ENCODE assay signal across 37 cellular contexts in genomic region chr1:100556181-100556580, GRCh38. TPM values are rescaled to one million over a fixed set of nuclear protein-coding genes. Genes with fewer than 3 reads are reported as not detected.
"Had no signal": no experiment of that assay in that cellular context is flagged by ENCODE, and none has a peak within 500 bp of the region (broad histone marks: within the 10 kb centered on the region; RNA-seq: fewer than 3 reads in every experiment).

No MANE protein-coding gene starts in this region.

- H3K36me3 Mint-ChIP-seq: activated naive CD4-positive, alpha-beta T cell treated with anti-CD3 and anti-CD28 coated beads, Interleukin-2, amount 10 ng/mL, durations not matched to agents 7 days and 5 days; brain had no signal

- H3K4me3 ChIP-seq: ascending aorta, cardiac muscle cell had no signal

- ATAC-seq: activated CD8-positive, alpha-beta memory T cell treated with anti-CD3 and anti-CD28 coated beads, Interleukin-2, amount 10 ng/mL, durations not matched to agents 7 days and 5 days; activated CD8-positive, alpha-beta T cell treated with anti-CD3 and anti-CD28 coated beads for 36 hours; activated naive CD8-positive, alpha-beta T cell treated with anti-CD3 and anti-CD28 coated beads, Interleukin-2, amount 50 U/mL, for 24 hours had no signal

- H3K4me1 ChIP-seq: ascending aorta had no signal

- FAIRE-seq: bronchial epithelial cell, TTC549 had no signal

- H3K4me1 Mint-ChIP-seq: activated B cell treated with CpG ODN at 0.5 μM for 24 hours; activated CD8-positive, alpha-beta memory T cell treated with anti-CD3 and anti-CD28 coated beads, Interleukin-2, amount 10 ng/mL, durations not matched to agents 7 days and 5 days; activated naive CD4-positive, alpha-beta T cell treated with anti-CD3 and anti-CD28 coated beads, Interleukin-2, amount 10 ng/mL, durations not matched to agents 7 days and 5 days; activated naive CD4-positive, alpha-beta T cell treated with anti-CD3 and anti-CD28 coated beads, Interleukin-2, amount 50 U/mL, for 24 hours; activated naive CD8-positive, alpha-beta T cell treated with anti-CD3 and anti-CD28 coated beads, Interleukin-2, amount 10 ng/mL, durations not matched to agents 7 days and 5 days; activated naive CD8-positive, alpha-beta T cell treated with anti-CD3 and anti-CD28 coated beads, Interleukin-2, amount 50 U/mL, for 24 hours; brain; central memory CD8-positive, alpha-beta T cell had no signal

- H3K27ac ChIP-seq: ascending aorta, cardiac muscle cell, VCaP had no signal

- H3K27me3 ChIP-seq: ascending aorta, cardiac muscle cell had no signal

- H3K36me3 ChIP-seq: ascending aorta, cardiac muscle cell had no signal

- H3K27ac Mint-ChIP-seq: activated B cell treated with CpG ODN at 0.5 μM for 24 hours; activated CD4-positive, alpha-beta memory T cell treated with anti-CD3 and anti-CD28 coated beads for 36 hours; activated CD8-positive, alpha-beta memory T cell treated with anti-CD3 and anti-CD28 coated beads, Interleukin-2, amount 10 ng/mL, durations not matched to agents 7 days and 5 days; activated CD8-positive, alpha-beta T cell treated with anti-CD3 and anti-CD28 coated beads for 36 hours; activated naive CD4-positive, alpha-beta T cell treated with anti-CD3 and anti-CD28 coated beads, Interleukin-2, amount 10 ng/mL, durations not matched to agents 7 days and 5 days; activated naive CD4-positive, alpha-beta T cell treated with anti-CD3 and anti-CD28 coated beads, Interleukin-2, amount 50 U/mL, for 24 hours; activated naive CD8-positive, alpha-beta T cell; activated naive CD8-positive, alpha-beta T cell treated with anti-CD3 and anti-CD28 coated beads, Interleukin-2, amount 10 ng/mL, durations not matched to agents 7 days and 5 days; activated naive CD8-positive, alpha-beta T cell treated with anti-CD3 and anti-CD28 coated beads, Interleukin-2, amount 50 U/mL, for 24 hours; activated T-cell treated with anti-CD3 and anti-CD28 coated beads, Interleukin-2, amount 50 U/mL, for 24 hours; activated T-helper 2 cell treated with anti-CD3 and anti-CD28 coated beads, Interferon-gamma antibody, Interleukin-2, Interleukin-4, amounts not matched to agents 10 μg/mL and 5 μg/mL and 100 μg/mL, durations not matched to agents 14 hours and 24 hours and 36 hours; brain; T-helper 1 cell treated with Interleukin-12 subunit alpha and Interleukin-12 subunit beta and Interleukin-4 antibody, amounts not matched to agents 30 μg/mL and 1 μg/mL, for 36 hours; T-helper 2 cell treated with Interferon-gamma antibody and Interleukin-4, amounts not matched to agents 5 μg/mL and 100 μg/mL, for 36 hours had no signal

- H3K4me3 Mint-ChIP-seq: activated B cell treated with CpG ODN at 0.5 μM for 24 hours; activated CD4-positive, alpha-beta memory T cell treated with anti-CD3 and anti-CD28 coated beads for 36 hours; activated CD8-positive, alpha-beta memory T cell treated with anti-CD3 and anti-CD28 coated beads, Interleukin-2, amount 10 ng/mL, durations not matched to agents 7 days and 5 days; activated CD8-positive, alpha-beta T cell treated with anti-CD3 and anti-CD28 coated beads for 36 hours; activated naive CD4-positive, alpha-beta T cell treated with anti-CD3 and anti-CD28 coated beads, Interleukin-2, amount 10 ng/mL, durations not matched to agents 7 days and 5 days; activated naive CD4-positive, alpha-beta T cell treated with anti-CD3 and anti-CD28 coated beads, Interleukin-2, amount 50 U/mL, for 24 hours; activated naive CD8-positive, alpha-beta T cell; activated naive CD8-positive, alpha-beta T cell treated with anti-CD3 and anti-CD28 coated beads, Interleukin-2, amount 10 ng/mL, durations not matched to agents 7 days and 5 days; activated naive CD8-positive, alpha-beta T cell treated with anti-CD3 and anti-CD28 coated beads, Interleukin-2, amount 50 U/mL, for 24 hours; activated T-cell treated with anti-CD3 and anti-CD28 coated beads, Interleukin-2, amount 50 U/mL, for 24 hours; brain; central memory CD8-positive, alpha-beta T cell; T-helper 1 cell treated with Interleukin-12 subunit alpha and Interleukin-12 subunit beta and Interleukin-4 antibody, amounts not matched to agents 30 μg/mL and 1 μg/mL, for 36 hours; T-helper 2 cell treated with Interferon-gamma antibody and Interleukin-4, amounts not matched to agents 5 μg/mL and 100 μg/mL, for 36 hours had no signal

- DNase-seq: activated B cell treated with CpG ODN at 0.5 μM for 24 hours; activated CD4-positive, alpha-beta memory T cell treated with anti-CD3 and anti-CD28 coated beads for 36 hours; activated CD4-positive, alpha-beta T cell treated with anti-CD3 and anti-CD28 coated beads for 4 hours; activated CD4-positive, alpha-beta T cell treated with anti-CD3 and anti-CD28 coated beads, Interleukin-2, amount 50 U/mL, for 1 hour; activated CD4-positive, alpha-beta T cell treated with anti-CD3 and anti-CD28 coated beads, Interleukin-2, amount 50 U/mL, for 4 hours; activated CD4-positive, CD25-positive, alpha-beta regulatory T cell treated with anti-CD3 and anti-CD28 coated beads, Interleukin-2, amount 50 U/mL, for 72 hours; activated CD8-positive, alpha-beta memory T cell treated with anti-CD3 and anti-CD28 coated beads for 24 hours; activated CD8-positive, alpha-beta memory T cell treated with anti-CD3 and anti-CD28 coated beads, Interleukin-2, amount 10 ng/mL, durations not matched to agents 7 days and 5 days; activated CD8-positive, alpha-beta memory T cell treated with anti-CD3 and anti-CD28 coated beads, Interleukin-2, amount 50 U/mL, for 48 hours; activated CD8-positive, alpha-beta T cell treated with anti-CD3 and anti-CD28 coated beads for 36 hours; activated effector memory CD4-positive, alpha-beta T cell treated with Interleukin-2 at 50 U/mL for 16 hours; activated gamma-delta T cell; activated naive CD4-positive, alpha-beta T cell treated with anti-CD3 and anti-CD28 coated beads, Interleukin-2, amount 10 ng/mL, durations not matched to agents 7 days and 5 days; activated naive CD4-positive, alpha-beta T cell treated with Interleukin-2 at 50 U/mL for 16 hours; activated naive CD8-positive, alpha-beta T cell treated with anti-CD3 and anti-CD28 coated beads, Interleukin-2, amount 10 ng/mL, durations not matched to agents 7 days and 5 days; activated naive CD8-positive, alpha-beta T cell treated with anti-CD3 and anti-CD28 coated beads, Interleukin-2, amount 50 U/mL, for 24 hours; activated T-cell treated with anti-CD3 and anti-CD28 coated beads, Interleukin-2, amount 50 U/mL, for 24 hours; activated T-cell treated with anti-CD3 and anti-CD28 coated beads, Interleukin-2, amount 50 U/mL, for 48 hours; amygdala; anterior cingulate cortex; cerebellar nuclear complex; T-helper 1 cell; T-helper 2 cell; T-helper 9 cell had no signal

RNA-seq across cellular contexts. Expression of gene GPR88, which starts 18.2 kb away (rescaled TPM):
- total RNA-seq: activated B cell treated with CpG ODN at 0.5 μM for 24 hours; activated CD4-positive, alpha-beta memory T cell treated with anti-CD3 and anti-CD28 coated beads for 36 hours; activated CD8-positive, alpha-beta memory T cell treated with anti-CD3 and anti-CD28 coated beads, Interleukin-2, amount 10 ng/mL, durations not matched to agents 7 days and 5 days; activated naive CD8-positive, alpha-beta T cell treated with anti-CD3 and anti-CD28 coated beads, Interleukin-2, amount 10 ng/mL, durations not matched to agents 7 days and 5 days; activated T-helper 2 cell treated with anti-CD3 and anti-CD28 coated beads, Interferon-gamma antibody, Interleukin-2, Interleukin-4, amounts not matched to agents 10 μg/mL and 5 μg/mL and 100 μg/mL, durations not matched to agents 14 hours and 24 hours and 36 hours; ascending aorta; bronchial epithelial cell; chondrocyte had no signal
